11 cellular contexts compared by ENCODE assay signal in the genomic region with DNA sequence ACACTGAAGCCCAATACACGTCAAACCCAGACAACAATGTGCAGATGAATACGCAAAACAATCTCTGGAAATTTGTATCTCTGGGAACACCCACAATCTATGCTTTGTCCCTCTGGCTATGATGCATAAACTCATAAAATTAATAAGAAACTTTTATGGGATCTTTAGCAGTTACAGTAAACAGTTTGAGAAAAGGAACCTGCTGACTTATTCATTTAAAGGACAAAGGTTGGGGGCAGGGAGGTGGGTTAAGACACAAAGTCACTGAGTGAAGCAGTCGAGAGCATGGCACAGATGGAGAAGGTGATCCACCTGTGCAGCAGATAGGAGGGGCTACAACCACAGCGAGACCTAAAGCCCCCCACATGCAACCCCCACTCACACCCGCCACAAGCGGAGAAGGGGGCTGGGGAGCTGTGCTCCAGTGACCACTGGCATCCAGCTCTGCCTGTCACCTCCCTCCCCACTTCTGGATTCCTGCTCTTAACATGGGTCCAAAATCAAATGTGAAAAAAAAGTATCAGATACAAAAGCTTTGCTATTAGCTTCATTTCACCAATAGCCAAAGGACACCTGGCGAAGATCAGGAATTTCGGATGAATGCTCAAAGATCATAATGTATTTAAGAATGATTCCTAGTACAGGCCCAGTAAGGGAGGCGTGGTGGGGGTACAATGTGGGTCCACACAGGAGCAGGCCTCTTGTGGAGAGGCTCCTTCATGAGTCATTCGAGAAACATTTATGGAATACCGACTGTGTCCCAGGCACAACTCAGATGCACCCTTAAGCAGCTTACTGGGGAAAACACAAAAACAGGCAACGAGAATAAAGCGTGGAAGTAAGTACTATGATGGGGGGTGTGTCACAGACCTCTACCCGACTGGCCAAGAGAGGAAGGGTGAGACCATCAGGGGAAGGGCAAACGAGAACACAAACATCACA. TPM values are rescaled to one million over a fixed set of nuclear protein-coding genes. Genes with fewer than 3 reads are reported as not detected.
DNase-seq lines count a peak whose midpoint lies in the region; ATAC-seq and TF ChIP-seq lines count a peak whose summit lies in the region.
"Had no signal": no experiment of that assay in that cellular context is flagged by ENCODE, and none has a peak within 500 bp of the region (broad histone marks: within the 10 kb centered on the region; RNA-seq: fewer than 3 reads in every experiment).

No MANE protein-coding gene starts in this region.

- H3K9me3 ChIP-seq in GM23248 (ENCODE audit: low read depth) = no peaks in the 10 kb centered on the region

- H3K9ac ChIP-seq in GM23248 = no peak overlapping the region

- peak; percentile 10 for DNase-seq in GM23248
- DNase-seq in NCI-H526 treated with DMSO at 0.1 percent for 48 hours (lab: John Stamatoyannopoulos, UW) = peak; percentile 96
- peak; percentile 25 for DNase-seq in fibroblast of mammary gland (ENCODE audit: low read depth)
- no peak for DNase-seq in osteocyte (ENCODE audit: extremely low spot score, unreplicated experiment)
- no peak for DNase-seq in activated T-cell treated with anti-CD3 and anti-CD28 coated beads for 4 hours
- DNase-seq in activated T-cell treated with anti-CD3 and anti-CD28 coated beads, Interleukin-2, amount 50 U/mL, for 1 hour = no peak
- no peak for DNase-seq in activated naive CD8-positive, alpha-beta T cell treated with anti-CD3 and anti-CD28 coated beads for 36 hours
- DNase-seq: activated naive CD4-positive, alpha-beta T cell treated with Interleukin-2 at 50 U/mL for 16 hours; naive B cell; T-helper 1 cell had no signal

- H3K27me3 ChIP-seq in GM23248 (replicated peaks; ENCODE audit: insufficient read depth) = no peaks in the 10 kb centered on the region

- no peak overlapping the region for H3K4me2 ChIP-seq in GM23248 (ENCODE audit: unreplicated experiment)

- peak overlapping the region; percentile 18 for H3K27ac Mint-ChIP-seq in osteocyte (ENCODE audit: unreplicated experiment)
- H3K27ac Mint-ChIP-seq in activated naive CD8-positive, alpha-beta T cell treated with anti-CD3 and anti-CD28 coated beads for 36 hours = no peak overlapping the region

- H3K4me1 Mint-ChIP-seq in osteocyte (ENCODE audit: unreplicated experiment) = peaks cover 48% of the 10 kb centered on the region
- H3K4me1 Mint-ChIP-seq in activated naive CD8-positive, alpha-beta T cell treated with anti-CD3 and anti-CD28 coated beads for 36 hours = no peaks in the 10 kb centered on the region

- H3K9me3 Mint-ChIP-seq in osteocyte (ENCODE audit: unreplicated experiment) = no peaks in the 10 kb centered on the region
- no peaks in the 10 kb centered on the region for H3K9me3 Mint-ChIP-seq in activated naive CD8-positive, alpha-beta T cell treated with anti-CD3 and anti-CD28 coated beads for 36 hours

- WGBS in GM23248 (ENCODE audit: low coverage in 1 of 2, low lambda C conversion rate in 2 of 2, missing lambda C conversion rate in 2 of 2), 2 experiments = 78 to 79% methylated on average over 15 of the region's 15 CpGs

- no peaks in the 10 kb centered on the region for H3K4me1 ChIP-seq in GM23248 (ENCODE audit: insufficient read depth)

- no peak overlapping the region for H3K4me3 ChIP-seq in GM23248
- H3K4me3 ChIP-seq in fibroblast of mammary gland (ENCODE audit: control insufficient read depth, low read depth, low read length) = no peak overlapping the region

- H3K9me2 ChIP-seq in GM23248 (ENCODE audit: insufficient read depth) = no peaks in the 10 kb centered on the region

- no peaks in the 10 kb centered on the region for H3K79me2 ChIP-seq in GM23248 (ENCODE audit: insufficient read depth)

- no peaks in the 10 kb centered on the region for H4K20me1 ChIP-seq in GM23248 (ENCODE audit: insufficient read depth)

- H3K36me3 ChIP-seq in GM23248 (ENCODE audit: low read depth) = no peaks in the 10 kb centered on the region

- no peak for TF ChIP-seq CTCF in fibroblast of mammary gland (conservative IDR thresholded peaks at IDR 0.05; ENCODE audit: control insufficient read depth, insufficient read depth, low read depth, low read length)
- no peak for TF ChIP-seq CTCF in osteocyte (IDR thresholded peaks at IDR 0.05)

- H2AFZ ChIP-seq in GM23248 = no peak overlapping the region

- no peaks in the 10 kb centered on the region for H3K27me3 Mint-ChIP-seq in osteocyte (ENCODE audit: unreplicated experiment)
- no peaks in the 10 kb centered on the region for H3K27me3 Mint-ChIP-seq in activated naive CD8-positive, alpha-beta T cell treated with anti-CD3 and anti-CD28 coated beads for 36 hours
- H3K27me3 Mint-ChIP-seq: naive B cell had no signal

- ATAC-seq in GM18870 (IDR thresholded peaks at IDR 0.05; ENCODE audit: unreplicated experiment) = no peak

- H3K27ac ChIP-seq in GM23248 = no peak overlapping the region

- in situ Hi-C loops in GM23248 (cut with MboI) = no loop called here

- H3K36me3 Mint-ChIP-seq in osteocyte (ENCODE audit: unreplicated experiment) = peaks cover 12% of the 10 kb centered on the region
- no peaks in the 10 kb centered on the region for H3K36me3 Mint-ChIP-seq in activated naive CD8-positive, alpha-beta T cell treated with anti-CD3 and anti-CD28 coated beads for 36 hours
- H3K36me3 Mint-ChIP-seq: naive B cell had no signal

- H3K4me3 Mint-ChIP-seq in osteocyte (ENCODE audit: unreplicated experiment) = no peak overlapping the region
- H3K4me3 Mint-ChIP-seq in activated naive CD8-positive, alpha-beta T cell treated with anti-CD3 and anti-CD28 coated beads for 36 hours = no peak overlapping the region

- no peaks in the 10 kb centered on the region for H3F3A ChIP-seq in GM23248 (ENCODE audit: insufficient read depth)

RNA-seq across cellular contexts. Expression of a gene that starts 44.8 kb away (rescaled TPM):
- total RNA-seq in GM23248 (2014; rRNA removed; shearing (Covaris generic)) = 12.9 and 20.7 TPM in 2 replicates
- polyA plus RNA-seq in GM23248 (2016; fragmentation: Nextera tagmentation; extraction: Ambion mirVana) = 16.8 and 21.1 TPM in 2 replicates
- total RNA-seq in osteocyte = 14.6 and 14.7 TPM in 2 replicates
- 1 to 10 TPM; 6.1 to 6.8 TPM for total RNA-seq in activated naive CD8-positive, alpha-beta T cell treated with anti-CD3 and anti-CD28 coated beads for 36 hours

Comparison
In these comparisons a context has a peak if more than half of its experiments do, and no peak if none do; other contexts are left out.
1. DNase-seq: peak in GM23248 (single experiment), NCI-H526 treated with DMSO at 0.1 percent for 48 hours (single experiment) and fibroblast of mammary gland (single experiment); none in osteocyte (single experiment), activated T-cell treated with anti-CD3 and anti-CD28 coated beads for 4 hours (single experiment), activated T-cell treated with anti-CD3 and anti-CD28 coated beads, Interleukin-2, amount 50 U/mL, for 1 hour (single experiment) and activated naive CD8-positive, alpha-beta T cell treated with anti-CD3 and anti-CD28 coated beads for 36 hours (single experiment).